ENCODE assay signal across 1 cellular context in the genomic region with DNA sequence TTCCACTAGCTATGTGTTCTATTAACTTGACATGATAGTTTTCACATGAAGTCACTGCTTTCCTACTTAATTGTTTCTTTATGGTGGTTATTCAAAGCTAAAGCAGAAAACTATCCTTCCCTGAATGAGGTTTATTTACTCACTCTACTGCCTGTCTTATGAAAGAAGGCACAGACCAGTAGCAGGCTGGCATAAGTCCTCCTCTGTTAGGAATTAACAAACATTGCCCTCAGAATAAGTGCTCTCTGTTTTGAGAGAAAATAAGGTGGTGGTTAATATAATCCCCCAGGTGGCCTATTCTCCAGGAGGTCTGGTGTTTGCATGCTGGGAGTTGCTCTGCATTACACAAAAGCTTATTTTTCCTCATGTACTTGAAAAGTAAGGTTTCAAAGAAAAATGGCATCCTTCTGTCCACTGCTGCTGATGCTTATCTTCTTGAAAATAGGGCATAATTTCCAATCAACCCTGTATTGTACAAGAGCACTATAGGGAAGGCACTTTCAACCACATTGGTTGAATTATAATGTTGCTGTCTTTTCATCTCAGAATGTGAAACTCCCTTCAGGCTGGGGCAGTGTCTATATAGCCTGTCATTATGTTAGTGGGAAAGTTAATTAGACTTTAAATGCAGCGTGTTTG.
TF ChIP-seq lines count a peak whose summit lies in the region.

No MANE protein-coding gene starts in this region.

TF ChIP-seq in IMR-90, 13 proteins besides CTCF, POLR2A, EP300 and RAD21 (continued from another document):
- TF ChIP-seq NFE2L2 (IDR thresholded peaks at IDR 0.05; ENCODE audit: low read depth, low read length), result no peak
- TF ChIP-seq SMC3 (IDR thresholded peaks at IDR 0.05; ENCODE audit: low read depth, low read length), result no peak
- TF ChIP-seq FOS (IDR thresholded peaks at IDR 0.05; ENCODE audit: low read depth, low read length), result no peak
